ENCODE assay signal across 1 cellular context in the genomic region with DNA sequence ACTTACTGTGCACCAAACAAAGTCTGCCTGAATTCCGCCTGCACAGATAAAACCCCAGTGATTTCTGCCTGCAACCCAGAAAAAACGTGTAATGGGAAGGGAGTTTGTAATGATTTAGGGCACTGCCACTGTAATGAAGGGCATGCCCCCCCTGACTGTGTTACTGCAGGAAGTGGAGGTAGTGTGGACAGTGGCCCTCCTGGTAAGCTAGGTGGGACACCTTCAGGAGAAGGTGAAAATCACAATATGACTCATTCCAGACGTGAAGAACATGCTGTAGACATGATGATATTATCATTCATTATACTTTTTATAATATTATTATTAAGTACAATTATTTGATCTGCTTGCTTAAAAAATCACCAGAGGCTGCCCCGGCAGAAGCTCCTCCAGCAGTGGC.
TF ChIP-seq lines count a peak whose summit lies in the region.

No MANE protein-coding gene starts in this region.

TF ChIP-seq in A549, 52 proteins besides CTCF, POLR2A, EP300 and RAD21 (continued from another document):
- TF ChIP-seq, protein P1, sequence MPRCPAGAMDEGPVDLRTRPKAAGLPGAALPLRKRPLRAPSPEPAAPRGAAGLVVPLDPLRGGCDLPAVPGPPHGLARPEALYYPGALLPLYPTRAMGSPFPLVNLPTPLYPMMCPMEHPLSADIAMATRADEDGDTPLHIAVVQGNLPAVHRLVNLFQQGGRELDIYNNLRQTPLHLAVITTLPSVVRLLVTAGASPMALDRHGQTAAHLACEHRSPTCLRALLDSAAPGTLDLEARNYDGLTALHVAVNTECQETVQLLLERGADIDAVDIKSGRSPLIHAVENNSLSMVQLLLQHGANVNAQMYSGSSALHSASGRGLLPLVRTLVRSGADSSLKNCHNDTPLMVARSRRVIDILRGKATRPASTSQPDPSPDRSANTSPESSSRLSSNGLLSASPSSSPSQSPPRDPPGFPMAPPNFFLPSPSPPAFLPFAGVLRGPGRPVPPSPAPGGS (IDR thresholded peaks at IDR 0.05): no peak
- TF ChIP-seq FOSL2 (IDR thresholded peaks at IDR 0.05) (no peak), FOSL2 (CRISPR knock-in tag; IDR thresholded peaks at IDR 0.05) (peak; percentile 4; the same call in 1 of the 2 replicates)
